Comparison of ENCODE assay signal across 1 cellular context in the genomic region with DNA sequence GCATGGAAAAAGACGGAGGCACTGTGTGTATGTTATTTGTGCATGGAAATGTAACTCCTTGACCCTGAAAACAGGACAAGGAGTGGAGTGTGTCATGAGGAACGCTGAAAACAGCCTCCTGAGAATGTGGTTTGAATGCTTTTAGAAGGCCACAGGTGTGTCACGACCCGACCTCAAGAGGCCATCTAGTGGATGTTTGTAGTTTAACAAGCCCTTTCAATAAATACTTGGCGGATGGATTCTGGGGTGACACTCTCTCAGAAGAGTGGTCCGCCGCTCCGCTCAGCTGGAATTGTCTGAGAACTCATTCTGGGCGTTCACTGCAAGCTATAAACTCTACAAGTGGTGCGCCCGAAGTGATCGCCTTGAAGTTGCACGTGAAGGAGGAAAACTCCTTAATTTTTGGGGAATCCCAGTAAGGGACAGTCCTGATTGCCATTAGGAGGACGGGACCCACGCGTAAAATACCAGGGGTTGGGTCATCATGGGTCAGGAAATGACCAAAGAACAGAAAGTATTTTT.
TF ChIP-seq lines count a peak whose summit lies in the region.

No MANE protein-coding gene starts in this region.

TF ChIP-seq in K562, 482 proteins besides CTCF, POLR2A, EP300 and RAD21:
- TF ChIP-seq SMC3 (conservative IDR thresholded peaks at IDR 0.05; ENCODE audit: insufficient read depth, low read depth, low read length) = 0 out of 2 replicates have a peak, but pooled peaks have one; percentile 28
- TF ChIP-seq, protein P1, sequence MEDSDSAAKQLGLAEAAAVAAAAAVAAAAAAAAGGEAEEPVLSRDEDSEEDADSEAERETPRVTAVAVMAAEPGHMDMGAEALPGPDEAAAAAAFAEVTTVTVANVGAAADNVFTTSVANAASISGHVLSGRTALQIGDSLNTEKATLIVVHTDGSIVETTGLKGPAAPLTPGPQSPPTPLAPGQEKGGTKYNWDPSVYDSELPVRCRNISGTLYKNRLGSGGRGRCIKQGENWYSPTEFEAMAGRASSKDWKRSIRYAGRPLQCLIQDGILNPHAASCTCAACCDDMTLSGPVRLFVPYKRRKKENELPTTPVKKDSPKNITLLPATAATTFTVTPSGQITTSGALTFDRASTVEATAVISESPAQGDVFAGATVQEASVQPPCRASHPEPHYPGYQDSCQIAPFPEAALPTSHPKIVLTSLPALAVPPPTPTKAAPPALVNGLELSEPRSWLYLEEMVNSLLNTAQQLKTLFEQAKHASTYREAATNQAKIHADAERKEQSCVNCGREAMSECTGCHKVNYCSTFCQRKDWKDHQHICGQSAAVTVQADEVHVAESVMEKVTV (CRISPR knock-in tag; IDR thresholded peaks at IDR 0.05) = peak; percentile 25; the same call in 1 of the 2 replicates
TF ChIP-seq in K562: peak in this region for 2; not testable (repeated sequence) for 480.
